In the genomic region with DNA sequence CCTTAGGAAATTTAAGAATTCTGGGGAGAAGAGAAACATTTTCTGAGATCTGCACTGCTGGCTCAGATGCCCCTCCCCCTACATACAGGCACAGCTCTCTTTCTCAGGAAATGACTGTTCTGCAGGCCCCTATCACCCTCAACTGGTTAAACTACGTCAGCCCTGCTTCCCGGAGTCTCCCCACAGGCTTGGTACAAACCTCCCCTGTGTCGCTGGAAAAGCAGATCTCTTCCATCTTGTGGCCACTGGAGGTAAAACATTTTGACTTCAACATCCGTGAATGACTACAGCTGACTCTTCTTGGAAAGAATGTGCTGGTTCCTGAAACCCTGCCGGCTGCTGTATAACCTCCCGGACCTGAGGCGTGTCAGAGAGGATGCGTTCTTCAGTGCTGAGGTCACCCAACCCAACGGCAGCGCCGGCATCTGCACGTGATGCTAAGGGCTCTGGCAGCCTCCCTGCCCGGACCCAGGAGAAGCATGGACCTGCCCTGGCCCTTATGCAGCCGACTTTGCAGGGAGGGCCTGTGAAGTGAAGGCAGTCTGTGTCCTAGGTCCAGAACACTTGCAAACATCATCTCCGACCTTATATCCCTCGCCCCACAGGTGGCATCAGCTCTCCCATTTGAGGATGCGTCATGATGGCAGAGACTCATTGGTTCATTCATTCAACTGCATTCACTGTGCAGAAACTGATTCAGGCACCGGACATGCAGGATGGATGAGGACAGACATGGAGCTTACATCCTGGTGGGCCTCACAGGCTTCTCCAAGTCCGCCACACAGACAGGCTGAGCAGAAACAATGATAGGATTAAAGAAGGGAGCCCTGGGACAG, we compare ENCODE assay signal across 8 cellular contexts.
A peak's percentile ranks its signal among the peaks of the same experiment; 100 is the strongest.
DNase-seq lines count a peak whose midpoint lies in the region; ATAC-seq and TF ChIP-seq lines count a peak whose summit lies in the region.

No MANE protein-coding gene starts in this region.

- H3K4me1 ChIP-seq in GM23248 (ENCODE audit: insufficient read depth) (peaks cover 47% of the 10 kb centered on the region), parathyroid adenoma (peaks cover 10% of the 10 kb centered on the region)

- no peaks in the 10 kb centered on the region for H3K9me3 Mint-ChIP-seq in activated naive CD8-positive, alpha-beta T cell treated with anti-CD3 and anti-CD28 coated beads, Interleukin-2, amount 50 U/mL, for 24 hours
- H3K9me3 Mint-ChIP-seq in type B pancreatic cell = no peaks in the 10 kb centered on the region

- peak overlapping the region; percentile 66 for H3K4me3 Mint-ChIP-seq in activated naive CD8-positive, alpha-beta T cell treated with anti-CD3 and anti-CD28 coated beads, Interleukin-2, amount 50 U/mL, for 24 hours
- H3K4me3 Mint-ChIP-seq in type B pancreatic cell = peak overlapping the region; percentile 55

- WGBS in GM23248 (ENCODE audit: low coverage in 1 of 2, low lambda C conversion rate in 2 of 2, missing lambda C conversion rate in 2 of 2), 2 experiments = 10 to 13% methylated on average over 15 to 19 of the region's 19 CpGs

- H3K27ac ChIP-seq in GM23248 (peak overlapping the region; percentile 99), parathyroid adenoma (peak overlapping the region; percentile 80)

- ATAC-seq in activated naive CD8-positive, alpha-beta T cell treated with anti-CD3 and anti-CD28 coated beads, Interleukin-2, amount 50 U/mL, for 24 hours = peak; percentile 86
- ATAC-seq in Right ventricle myocardium superior (ENCODE audit: poor library complexity) = peak; percentile 75

- H3K9ac ChIP-seq in GM23248 (peak overlapping the region; percentile 88), parathyroid adenoma (no peak overlapping the region)

- no peaks in the 10 kb centered on the region for H3K9me3 ChIP-seq in GM23248 (ENCODE audit: low read depth)
- H3K9me3 ChIP-seq in parathyroid adenoma (ENCODE audit: control insufficient read depth, low read length) = no peaks in the 10 kb centered on the region

- H3F3A ChIP-seq in GM23248 (ENCODE audit: insufficient read depth) = peaks cover 54% of the 10 kb centered on the region

- H3K4me3 ChIP-seq in GM23248 (peak overlapping the region; percentile 60), parathyroid adenoma (ENCODE audit: low read depth, low read length) (peak overlapping the region; percentile 17)

- H3K4me2 ChIP-seq in GM23248 (ENCODE audit: unreplicated experiment) (peak overlapping the region; percentile 89), parathyroid adenoma (ENCODE audit: low read length) (peak overlapping the region; percentile 18)

- TF ChIP-seq CTCF in parathyroid adenoma (IDR thresholded peaks at IDR 0.05) (peak; percentile 64), type B pancreatic cell (conservative IDR thresholded peaks at IDR 0.05) (peak; percentile 76)

- peaks cover 65% of the 10 kb centered on the region for H3K4me1 Mint-ChIP-seq in activated naive CD8-positive, alpha-beta T cell treated with anti-CD3 and anti-CD28 coated beads, Interleukin-2, amount 50 U/mL, for 24 hours
- peaks cover 28% of the 10 kb centered on the region for H3K4me1 Mint-ChIP-seq in type B pancreatic cell (ENCODE audit: unreplicated experiment)

- DNase-seq in DMS153 treated with DMSO at 0.1 percent for 48 hours (lab: John Stamatoyannopoulos, UW; ENCODE audit: unreplicated experiment) = peak; percentile 42
- peak; percentile 99 for DNase-seq in GM23248
- peak; percentile 100 for DNase-seq in M059J (ENCODE audit: low read depth)
- DNase-seq in SKM-1 (lab: John Stamatoyannopoulos, UW; ENCODE audit: unreplicated experiment) = peak; percentile 3
- DNase-seq in activated naive CD8-positive, alpha-beta T cell treated with anti-CD3 and anti-CD28 coated beads, Interleukin-2, amount 50 U/mL, for 24 hours = peak; percentile 78
- DNase-seq in Right ventricle myocardium superior = peak; percentile 83
- peak; percentile 79 for DNase-seq in type B pancreatic cell (ENCODE audit: extremely low spot score, unreplicated experiment)

- intact Hi-C loops in Right ventricle myocardium superior (cut with DNase I) = loop anchor here (1.0 to 5.0 kb wide), 2 partner anchors 76 to 207 kb away; no protein-coding TSS in a partner anchor

- in situ Hi-C loops in GM23248 (cut with MboI) = loop anchor here (10.0 kb wide), 1 partner anchor 209 kb away; a partner anchor contains a TSS

- no peaks in the 10 kb centered on the region for H3K9me2 ChIP-seq in GM23248 (ENCODE audit: insufficient read depth)

- H2AFZ ChIP-seq in GM23248 (peak overlapping the region; percentile 66), parathyroid adenoma (peak overlapping the region; percentile 81)

- H4K20me1 ChIP-seq in GM23248 (ENCODE audit: insufficient read depth) = no peaks in the 10 kb centered on the region

- H3K27ac Mint-ChIP-seq in activated naive CD8-positive, alpha-beta T cell treated with anti-CD3 and anti-CD28 coated beads, Interleukin-2, amount 50 U/mL, for 24 hours = peak overlapping the region; percentile 82
- peak overlapping the region; percentile 83 for H3K27ac Mint-ChIP-seq in type B pancreatic cell

- H3K79me2 ChIP-seq in GM23248 (ENCODE audit: insufficient read depth) (0 out of 2 replicates have a peak, but pooled peaks cover 6% of the 10 kb centered on the region), parathyroid adenoma (no peaks in the 10 kb centered on the region)

- H3K27me3 ChIP-seq in GM23248 (replicated peaks; ENCODE audit: insufficient read depth) (no peaks in the 10 kb centered on the region), parathyroid adenoma (ENCODE audit: control insufficient read depth, insufficient read depth, low read length) (no peaks in the 10 kb centered on the region)

- H3K36me3 Mint-ChIP-seq in activated naive CD8-positive, alpha-beta T cell treated with anti-CD3 and anti-CD28 coated beads, Interleukin-2, amount 50 U/mL, for 24 hours (ENCODE audit: low read depth) = peaks cover 3% of the 10 kb centered on the region
- H3K36me3 Mint-ChIP-seq in type B pancreatic cell = peaks cover 12% of the 10 kb centered on the region

- H3K36me3 ChIP-seq in GM23248 (ENCODE audit: low read depth) (peaks cover 13% of the 10 kb centered on the region), parathyroid adenoma (ENCODE audit: control insufficient read depth, insufficient read depth, low read length) (no peaks in the 10 kb centered on the region)

- peaks cover 6% of the 10 kb centered on the region for H3K27me3 Mint-ChIP-seq in activated naive CD8-positive, alpha-beta T cell treated with anti-CD3 and anti-CD28 coated beads, Interleukin-2, amount 50 U/mL, for 24 hours
- H3K27me3 Mint-ChIP-seq in type B pancreatic cell = no peaks in the 10 kb centered on the region

Comparison
In these comparisons a context has a peak if more than half of its experiments do, and no peak if none do; other contexts are left out.
1. Peak in every context shown above with its lines: DNase-seq, ATAC-seq, H3K4me3 ChIP-seq and H3K27ac ChIP-seq.
2. DNase-seq: peak in every context shown above with its lines; median percentile 100 in M059J; 99 in GM23248; 83 in Right ventricle myocardium superior; 79 in type B pancreatic cell; 78 in activated naive CD8-positive, alpha-beta T cell treated with anti-CD3 and anti-CD28 coated beads, Interleukin-2, amount 50 U/mL, for 24 hours; 42 in DMS153 treated with DMSO at 0.1 percent for 48 hours; 3 in SKM-1.